In the genomic region with DNA sequence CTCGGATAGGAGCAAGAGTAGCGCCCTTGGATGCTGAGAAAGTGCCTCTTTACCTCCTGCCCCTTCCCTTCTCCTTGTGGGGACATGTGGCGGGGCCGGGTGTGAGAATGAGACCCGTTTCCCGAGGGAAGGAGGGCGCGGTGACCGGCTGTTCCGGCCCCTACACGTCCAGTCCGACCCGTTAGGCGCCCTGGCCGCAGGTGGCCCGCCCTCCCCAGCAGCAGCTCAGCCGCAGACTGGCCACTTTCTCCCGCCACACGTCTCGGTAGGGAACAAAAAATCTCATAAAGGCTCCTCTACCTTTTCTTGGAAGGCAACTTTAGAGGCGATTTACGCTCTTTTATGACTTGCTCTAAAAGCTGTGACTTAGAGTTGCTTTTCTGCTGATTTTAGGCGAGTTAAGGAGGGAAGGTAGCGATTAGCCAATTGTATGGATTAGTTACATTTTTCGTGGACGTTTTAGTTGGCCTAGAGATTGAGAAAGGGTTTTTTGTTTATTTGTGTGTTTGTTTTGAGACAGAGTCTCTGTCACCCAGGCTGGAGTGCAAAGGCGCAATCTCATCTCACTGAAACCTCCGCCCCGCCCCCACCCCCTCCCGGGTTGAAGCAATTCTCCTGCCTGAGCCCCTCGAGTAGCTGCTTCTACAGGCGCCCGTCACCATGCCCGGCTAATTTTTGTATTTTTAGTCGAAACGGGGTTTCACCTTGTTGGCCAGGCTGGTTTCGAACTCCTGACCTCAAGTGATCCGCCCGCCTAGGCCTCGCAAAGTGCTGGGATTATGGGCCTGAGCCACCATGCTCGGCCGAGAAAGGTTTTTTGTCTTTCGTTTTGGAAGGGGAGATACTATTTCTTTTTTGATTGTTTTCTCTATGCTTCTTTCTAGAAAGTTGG, we compare ENCODE assay signal across 1 cellular context.
TF ChIP-seq lines count a peak whose summit lies in the region.

No MANE protein-coding gene starts in this region.

TF ChIP-seq in K562, 482 proteins besides CTCF, POLR2A, EP300 and RAD21 (continued from another document):
- TF ChIP-seq, protein P1, sequence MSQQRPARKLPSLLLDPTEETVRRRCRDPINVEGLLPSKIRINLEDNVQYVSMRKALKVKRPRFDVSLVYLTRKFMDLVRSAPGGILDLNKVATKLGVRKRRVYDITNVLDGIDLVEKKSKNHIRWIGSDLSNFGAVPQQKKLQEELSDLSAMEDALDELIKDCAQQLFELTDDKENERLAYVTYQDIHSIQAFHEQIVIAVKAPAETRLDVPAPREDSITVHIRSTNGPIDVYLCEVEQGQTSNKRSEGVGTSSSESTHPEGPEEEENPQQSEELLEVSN (IDR thresholded peaks at IDR 0.05; ENCODE audit: borderline replicate concordance in 1 of 2, extremely low read depth in 1 of 2, insufficient read depth in 1 of 2, insufficient read length in 1 of 2, low read depth in 1 of 2, low read length in 1 of 2, poor library complexity in 1 of 2, severe bottlenecking in 1 of 2), result peak in 1 of 2 experiments; percentile 23
- TF ChIP-seq ZKSCAN8 (CRISPR knock-in tag; IDR thresholded peaks at IDR 0.05) (peak; percentile 27; the same call in 1 of the 2 replicates), CBX8 (IDR thresholded peaks at IDR 0.05; ENCODE audit: borderline replicate concordance, extremely low read depth, low read depth, low read length, poor library complexity, severe bottlenecking) (peak; percentile 17)
- TF ChIP-seq, protein P2, sequence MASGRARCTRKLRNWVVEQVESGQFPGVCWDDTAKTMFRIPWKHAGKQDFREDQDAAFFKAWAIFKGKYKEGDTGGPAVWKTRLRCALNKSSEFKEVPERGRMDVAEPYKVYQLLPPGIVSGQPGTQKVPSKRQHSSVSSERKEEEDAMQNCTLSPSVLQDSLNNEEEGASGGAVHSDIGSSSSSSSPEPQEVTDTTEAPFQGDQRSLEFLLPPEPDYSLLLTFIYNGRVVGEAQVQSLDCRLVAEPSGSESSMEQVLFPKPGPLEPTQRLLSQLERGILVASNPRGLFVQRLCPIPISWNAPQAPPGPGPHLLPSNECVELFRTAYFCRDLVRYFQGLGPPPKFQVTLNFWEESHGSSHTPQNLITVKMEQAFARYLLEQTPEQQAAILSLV (tag; IDR thresholded peaks at IDR 0.05), result no peak
TF ChIP-seq in K562: peak in this region for 3.
